In the genomic region with DNA sequence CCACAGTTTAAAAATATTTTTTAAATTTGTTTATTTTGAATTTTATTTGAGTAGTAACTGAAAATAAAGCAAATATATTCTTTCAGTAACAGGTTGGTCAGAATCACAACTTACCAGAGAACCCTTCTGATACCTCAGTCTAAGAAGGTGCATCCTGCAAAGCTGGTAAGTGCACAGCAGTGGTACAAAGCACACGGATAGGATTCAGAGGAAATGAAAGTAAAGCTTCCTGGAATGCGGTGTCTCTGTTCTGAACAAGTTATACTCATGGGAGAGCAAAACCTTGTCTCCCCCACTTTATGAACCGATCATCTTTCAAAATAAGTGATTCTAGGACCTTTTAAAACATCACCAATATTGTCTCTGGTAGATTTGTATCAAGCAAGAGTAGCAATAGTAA, we compare ENCODE assay signal across 13 cellular contexts.
DNase-seq lines count a peak whose midpoint lies in the region; ATAC-seq lines count a peak whose summit lies in the region.
"Had no signal": no experiment of that assay in that cellular context is flagged by ENCODE, and none has a peak within 500 bp of the region (broad histone marks: within the 10 kb centered on the region; RNA-seq: fewer than 3 reads in every experiment).

No MANE protein-coding gene starts in this region.

- ATAC-seq in HG03039 (IDR thresholded peaks at IDR 0.05; ENCODE audit: unreplicated experiment) (no peak), GM18498 (IDR thresholded peaks at IDR 0.05; ENCODE audit: unreplicated experiment) (no peak)

- peak overlapping the region; percentile 40 for H3K9ac ChIP-seq in adipocyte (ENCODE audit: low read length)

- H3K9me3 ChIP-seq in adipocyte (ENCODE audit: control insufficient read depth, low read length), result no peaks in the 10 kb centered on the region

- DNase-seq in A172 (ENCODE audit: low spot score), result peak; percentile 38
- DNase-seq in H4 (ENCODE audit: low spot score), result peak; percentile 52
- DNase-seq in adipocyte (ENCODE audit: low read depth), result peak; percentile 46
- DNase-seq in hepatic stellate cell (ENCODE audit: low spot score), result peak; percentile 4
- DNase-seq in HUDEP-2 (lab: John Stamatoyannopoulos, UW; ENCODE audit: unreplicated experiment in 76 of 76), result no peak
- no peak for DNase-seq in activated CD4-positive, alpha-beta T cell treated with anti-CD3 and anti-CD28 coated beads, Interleukin-2, amount 50 U/mL, for 48 hours
- DNase-seq: activated CD4-positive, alpha-beta T cell treated with anti-CD3 and anti-CD28 coated beads, Interleukin-2, amount 10 ng/mL, durations not matched to agents 24 days and 14 days; activated naive CD4-positive, alpha-beta T cell treated with anti-CD3 and anti-CD28 coated beads, Interleukin-2, amount 50 U/mL, for 16 hours; dorsolateral prefrontal cortex; KBM-7; NCI-H2227 treated with DMSO at 0.1 percent for 48 hours had no signal

- no peaks in the 10 kb centered on the region for H3K27me3 ChIP-seq in adipocyte (replicated peaks; ENCODE audit: control insufficient read depth, insufficient read depth, low read length)
- H3K27me3 ChIP-seq: dorsolateral prefrontal cortex had no signal

- H3K36me3 ChIP-seq in adipocyte (ENCODE audit: control insufficient read depth, insufficient read depth, low read length, severe bottlenecking), result no peaks in the 10 kb centered on the region

- peaks cover 6% of the 10 kb centered on the region for H3K4me1 ChIP-seq in adipocyte (ENCODE audit: control insufficient read depth, insufficient read depth, low read length)

- peak overlapping the region; percentile 76 for H3K4me3 ChIP-seq in adipocyte (ENCODE audit: low read length)

Comparison
In these comparisons a context has a peak if more than half of its experiments do, and no peak if none do; other contexts are left out.
1. DNase-seq: peak in A172 (single experiment), H4 (single experiment), adipocyte (single experiment) and hepatic stellate cell (single experiment); none in HUDEP-2 (0 of 76) and activated CD4-positive, alpha-beta T cell treated with anti-CD3 and anti-CD28 coated beads, Interleukin-2, amount 50 U/mL, for 48 hours (0 of 2).